Comparison of ENCODE assay signal across 18 cellular contexts in the genomic region with DNA sequence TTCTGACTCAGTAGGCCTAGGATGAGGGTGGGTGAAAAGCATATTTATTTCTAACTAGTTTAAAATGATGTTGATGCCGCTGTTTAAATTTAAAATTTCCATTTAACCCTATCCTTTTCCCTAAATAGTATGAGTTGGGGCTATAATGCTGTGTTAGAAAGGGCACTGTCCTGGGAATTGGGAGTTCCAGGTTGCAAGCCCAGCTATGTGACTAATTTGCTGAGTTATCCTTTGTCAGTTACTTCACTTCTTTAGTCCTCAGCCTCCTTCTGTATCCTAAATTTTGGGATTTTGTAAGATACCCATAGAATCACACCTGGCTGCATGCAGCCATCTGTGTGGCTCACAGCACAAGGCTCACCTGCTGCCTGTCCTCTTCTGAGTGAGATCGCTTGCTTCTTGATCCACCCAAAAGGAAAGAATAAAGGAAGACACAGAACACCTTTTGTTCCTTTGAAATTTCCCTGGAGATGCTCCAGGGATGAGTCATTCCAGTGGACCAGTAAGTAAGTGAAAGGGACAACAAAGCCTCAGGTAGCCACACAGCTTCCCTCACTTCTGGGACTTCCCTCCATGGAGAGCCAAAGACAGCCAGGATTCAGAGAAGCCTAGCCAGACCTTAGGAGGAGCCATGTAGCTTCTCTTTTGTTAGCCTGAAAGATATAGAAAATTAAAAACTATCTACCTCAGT.
DNase-seq lines count a peak whose midpoint lies in the region; ATAC-seq and TF ChIP-seq lines count a peak whose summit lies in the region.
"Had no signal": no experiment of that assay in that cellular context is flagged by ENCODE, and none has a peak within 500 bp of the region (broad histone marks: within the 10 kb centered on the region; RNA-seq: fewer than 3 reads in every experiment).

No MANE protein-coding gene starts in this region.

- H3K4me1 Mint-ChIP-seq in CD8-positive, alpha-beta T cell (ENCODE audit: low read depth): peaks cover 5% of the 10 kb centered on the region
- H3K4me1 Mint-ChIP-seq in activated T-helper 2 cell treated with anti-CD3 and anti-CD28 coated beads, Interferon-gamma antibody, Interleukin-2, Interleukin-4, amounts not matched to agents 10 μg/mL and 5 μg/mL and 100 μg/mL, durations not matched to agents 14 hours and 24 hours and 36 hours (ENCODE audit: low read depth): no peaks in the 10 kb centered on the region
- no peaks in the 10 kb centered on the region for H3K4me1 Mint-ChIP-seq in CD4-positive, alpha-beta memory T cell
- H3K4me1 Mint-ChIP-seq: naive thymus-derived CD4-positive, alpha-beta T cell had no signal

- H3K4me3 Mint-ChIP-seq in CD8-positive, alpha-beta T cell: no peak overlapping the region
- no peak overlapping the region for H3K4me3 Mint-ChIP-seq in activated T-helper 2 cell treated with anti-CD3 and anti-CD28 coated beads, Interferon-gamma antibody, Interleukin-2, Interleukin-4, amounts not matched to agents 10 μg/mL and 5 μg/mL and 100 μg/mL, durations not matched to agents 14 hours and 24 hours and 36 hours (ENCODE audit: low read depth)
- H3K4me3 Mint-ChIP-seq in CD4-positive, alpha-beta memory T cell: no peak overlapping the region
- H3K4me3 Mint-ChIP-seq: activated naive CD8-positive, alpha-beta T cell treated with anti-CD3 and anti-CD28 coated beads for 36 hours; activated T-cell treated with anti-CD3 and anti-CD28 coated beads, Interleukin-2, amount 50 U/mL, for 24 hours; HFFc6; naive thymus-derived CD4-positive, alpha-beta T cell; T-helper 2 cell treated with Interferon-gamma antibody and Interleukin-4, amounts not matched to agents 5 μg/mL and 100 μg/mL, for 36 hours had no signal

- intact Hi-C loops in dorsolateral prefrontal cortex (cut with DNase I): no loop called here
- intact Hi-C loops in right lobe of liver (cut with DNase I): no loop called here
- intact Hi-C loops in CD8-positive, alpha-beta T cell (cut with DNase I, micrococcal nuclease): no loop called here
- intact Hi-C loops in activated T-helper 2 cell treated with anti-CD3 and anti-CD28 coated beads, Interferon-gamma antibody, Interleukin-2, Interleukin-4, amounts not matched to agents 10 μg/mL and 5 μg/mL and 100 μg/mL, durations not matched to agents 14 hours and 24 hours and 36 hours (cut with micrococcal nuclease): no loop called here
- intact Hi-C loops in CD4-positive, alpha-beta memory T cell (cut with micrococcal nuclease): no loop called here

- H3K27me3 ChIP-seq in dorsolateral prefrontal cortex (no peaks in the 10 kb centered on the region), right lobe of liver (no peaks in the 10 kb centered on the region)
- no peaks in the 10 kb centered on the region for H3K27me3 ChIP-seq in CD8-positive, alpha-beta T cell (ENCODE audit: insufficient read depth, low read length)
- H3K27me3 ChIP-seq in CD4-positive, alpha-beta memory T cell (ENCODE audit: insufficient read depth, low read length): peaks cover 5% of the 10 kb centered on the region
- H3K27me3 ChIP-seq: heart right ventricle had no signal

- H3K27ac ChIP-seq in dorsolateral prefrontal cortex (peak overlapping the region in 53 of 59 donors; percentile 8 to 90 (median 57)), right lobe of liver (peak overlapping the region in 1 of 3 donors; percentile 35)
- no peak overlapping the region for H3K27ac ChIP-seq in CD8-positive, alpha-beta T cell (ENCODE audit: low read depth, low read length)
- no peak overlapping the region for H3K27ac ChIP-seq in CD4-positive, alpha-beta memory T cell (ENCODE audit: low read depth, low read length)
- H3K27ac ChIP-seq: heart right ventricle had no signal

- H3K9me3 Mint-ChIP-seq in CD8-positive, alpha-beta T cell: no peaks in the 10 kb centered on the region
- no peaks in the 10 kb centered on the region for H3K9me3 Mint-ChIP-seq in activated T-helper 2 cell treated with anti-CD3 and anti-CD28 coated beads, Interferon-gamma antibody, Interleukin-2, Interleukin-4, amounts not matched to agents 10 μg/mL and 5 μg/mL and 100 μg/mL, durations not matched to agents 14 hours and 24 hours and 36 hours
- no peaks in the 10 kb centered on the region for H3K9me3 Mint-ChIP-seq in CD4-positive, alpha-beta memory T cell
- H3K9me3 Mint-ChIP-seq: activated naive CD8-positive, alpha-beta T cell treated with anti-CD3 and anti-CD28 coated beads for 36 hours; activated T-cell treated with anti-CD3 and anti-CD28 coated beads, Interleukin-2, amount 50 U/mL, for 24 hours; HFFc6; T-helper 2 cell treated with Interferon-gamma antibody and Interleukin-4, amounts not matched to agents 5 μg/mL and 100 μg/mL, for 36 hours had no signal

- CTCF ChIA-PET in CD8-positive, alpha-beta T cell (lab: Charles Lee): no interaction called here
- CTCF ChIA-PET in CD4-positive, alpha-beta memory T cell (lab: Charles Lee; ENCODE audit: partially characterized antibody): interaction anchor here (1.6 kb wide), 1 partner anchor 21 kb away, joined by 5 read pairs; no protein-coding TSS in a partner anchor

- no peaks in the 10 kb centered on the region for H3K36me3 ChIP-seq in right lobe of liver
- no peaks in the 10 kb centered on the region for H3K36me3 ChIP-seq in CD8-positive, alpha-beta T cell (ENCODE audit: insufficient read depth, low read length)
- H3K36me3 ChIP-seq in CD4-positive, alpha-beta memory T cell (ENCODE audit: insufficient read depth, low read length): no peaks in the 10 kb centered on the region

- WGBS in right lobe of liver (ENCODE audit: insufficient coverage, low coverage, low lambda C conversion rate, missing lambda C conversion rate): 87% methylated on average over 2 of the region's 2 CpGs

- no peak for TF ChIP-seq POLR2A in right lobe of liver (IDR thresholded peaks at IDR 0.05)

- POLR2A ChIA-PET in CD8-positive, alpha-beta T cell (lab: Charles Lee): no interaction called here
- POLR2A ChIA-PET in CD4-positive, alpha-beta memory T cell (lab: Charles Lee; ENCODE audit: partially characterized antibody): no interaction called here

- H3K9me3 ChIP-seq in right lobe of liver: no peaks in the 10 kb centered on the region
- H3K9me3 ChIP-seq in CD8-positive, alpha-beta T cell (ENCODE audit: low read length): no peaks in the 10 kb centered on the region
- no peaks in the 10 kb centered on the region for H3K9me3 ChIP-seq in CD4-positive, alpha-beta memory T cell (ENCODE audit: control insufficient read depth in 1 of 2, low read length in 2 of 2)
- H3K9me3 ChIP-seq: heart right ventricle had no signal

- TF ChIP-seq CTCF in dorsolateral prefrontal cortex (IDR thresholded peaks at IDR 0.05 in 54 of 56, conservative IDR thresholded peaks at IDR 0.05 in 2 of 56; ENCODE audit: low read depth in 1 of 56, partially characterized antibody in 56 of 56) (no peak), right lobe of liver (IDR thresholded peaks at IDR 0.05) (no peak), GM10266 (IDR thresholded peaks at IDR 0.05; ENCODE audit: control insufficient read depth, insufficient read depth, low read depth, missing control alignments) (no peak)
- TF ChIP-seq CTCF in CD8-positive, alpha-beta T cell (IDR thresholded peaks at IDR 0.05): no peak

- H3K4me3 ChIP-seq in dorsolateral prefrontal cortex (no peak overlapping the region), right lobe of liver (no peak overlapping the region)
- H3K4me3 ChIP-seq in CD8-positive, alpha-beta T cell (ENCODE audit: low read depth, low read length): no peak overlapping the region
- no peak overlapping the region for H3K4me3 ChIP-seq in CD4-positive, alpha-beta memory T cell (ENCODE audit: low read length in 2 of 2)
- H3K4me3 ChIP-seq: heart right ventricle had no signal

- no peak overlapping the region for H3K27ac Mint-ChIP-seq in CD8-positive, alpha-beta T cell
- H3K27ac Mint-ChIP-seq in activated T-helper 2 cell treated with anti-CD3 and anti-CD28 coated beads, Interferon-gamma antibody, Interleukin-2, Interleukin-4, amounts not matched to agents 10 μg/mL and 5 μg/mL and 100 μg/mL, durations not matched to agents 14 hours and 24 hours and 36 hours: no peak overlapping the region
- H3K27ac Mint-ChIP-seq in CD4-positive, alpha-beta memory T cell: no peak overlapping the region
- H3K27ac Mint-ChIP-seq: activated naive CD8-positive, alpha-beta T cell treated with anti-CD3 and anti-CD28 coated beads for 36 hours; activated T-cell treated with anti-CD3 and anti-CD28 coated beads, Interleukin-2, amount 50 U/mL, for 24 hours; HFFc6; naive thymus-derived CD4-positive, alpha-beta T cell; T-helper 2 cell treated with Interferon-gamma antibody and Interleukin-4, amounts not matched to agents 5 μg/mL and 100 μg/mL, for 36 hours had no signal

- peaks cover 0 to 32% (median 0%) of the 10 kb centered on the region in 4 donors for H3K4me1 ChIP-seq in right lobe of liver
- H3K4me1 ChIP-seq in CD8-positive, alpha-beta T cell (ENCODE audit: insufficient read depth, low read length): no peaks in the 10 kb centered on the region
- H3K4me1 ChIP-seq in CD4-positive, alpha-beta memory T cell (ENCODE audit: insufficient read depth, low read length): no peaks in the 10 kb centered on the region

- no peaks in the 10 kb centered on the region for H3K36me3 Mint-ChIP-seq in CD8-positive, alpha-beta T cell
- no peaks in the 10 kb centered on the region for H3K36me3 Mint-ChIP-seq in activated T-helper 2 cell treated with anti-CD3 and anti-CD28 coated beads, Interferon-gamma antibody, Interleukin-2, Interleukin-4, amounts not matched to agents 10 μg/mL and 5 μg/mL and 100 μg/mL, durations not matched to agents 14 hours and 24 hours and 36 hours (ENCODE audit: low read depth)
- no peaks in the 10 kb centered on the region for H3K36me3 Mint-ChIP-seq in CD4-positive, alpha-beta memory T cell
- H3K36me3 Mint-ChIP-seq: activated naive CD8-positive, alpha-beta T cell treated with anti-CD3 and anti-CD28 coated beads for 36 hours; naive thymus-derived CD4-positive, alpha-beta T cell had no signal

- ATAC-seq in right lobe of liver: peak in 3 of 4 donors; percentile 30 to 65 (median 39)
- ATAC-seq in CD8-positive, alpha-beta T cell: no peak
- ATAC-seq: naive thymus-derived CD4-positive, alpha-beta T cell had no signal

- peaks cover 2% of the 10 kb centered on the region for H3K27me3 Mint-ChIP-seq in CD8-positive, alpha-beta T cell (ENCODE audit: low read depth)
- peaks cover 4% of the 10 kb centered on the region for H3K27me3 Mint-ChIP-seq in activated T-helper 2 cell treated with anti-CD3 and anti-CD28 coated beads, Interferon-gamma antibody, Interleukin-2, Interleukin-4, amounts not matched to agents 10 μg/mL and 5 μg/mL and 100 μg/mL, durations not matched to agents 14 hours and 24 hours and 36 hours (ENCODE audit: low read depth)
- H3K27me3 Mint-ChIP-seq in CD4-positive, alpha-beta memory T cell: peaks cover 4 to 6% of the 10 kb centered on the region in 2 donors
- H3K27me3 Mint-ChIP-seq: activated naive CD8-positive, alpha-beta T cell treated with anti-CD3 and anti-CD28 coated beads for 36 hours had no signal

- DNase-seq in Daoy (ENCODE audit: low read depth) (peak; percentile 5), NCI-H2196 treated with DMSO at 0.1 percent for 48 hours (lab: John Stamatoyannopoulos, UW; ENCODE audit: unreplicated experiment) (peak; percentile 9), dorsolateral prefrontal cortex (no peak), right lobe of liver (no peak), GM10266 (ENCODE audit: extremely low spot score) (no peak)
- no peak for DNase-seq in CD8-positive, alpha-beta T cell
- no peak for DNase-seq in activated T-helper 2 cell treated with anti-CD3 and anti-CD28 coated beads, Interferon-gamma antibody, Interleukin-2, Interleukin-4, amounts not matched to agents 10 μg/mL and 5 μg/mL and 100 μg/mL, durations not matched to agents 14 hours and 24 hours and 36 hours (ENCODE audit: low spot score)
- DNase-seq in CD4-positive, alpha-beta memory T cell: no peak
- DNase-seq: activated CD4-positive, alpha-beta T cell treated with anti-CD3 and anti-CD28 coated beads for 4 hours; activated naive CD8-positive, alpha-beta T cell treated with anti-CD3 and anti-CD28 coated beads for 36 hours; activated T-cell treated with anti-CD3 and anti-CD28 coated beads, Interleukin-2, amount 50 U/mL, for 24 hours; GDM1; heart right ventricle; HFFc6; naive thymus-derived CD4-positive, alpha-beta T cell; SIG-M5; stimulated activated CD4-positive, alpha-beta T cell treated with anti-CD3 and anti-CD28 coated beads, Interleukin-15, amount 100 ng/mL, for 24 hours had no signal

Comparison
In these comparisons a context has a peak if more than half of its experiments do, and no peak if none do; other contexts are left out.
1. DNase-seq: peak in Daoy (single experiment) and NCI-H2196 treated with DMSO at 0.1 percent for 48 hours (single experiment); none in dorsolateral prefrontal cortex (0 of 10), right lobe of liver (0 of 3), GM10266 (single experiment), CD8-positive, alpha-beta T cell (0 of 7), activated T-helper 2 cell treated with anti-CD3 and anti-CD28 coated beads, Interferon-gamma antibody, Interleukin-2, Interleukin-4, amounts not matched to agents 10 μg/mL and 5 μg/mL and 100 μg/mL, durations not matched to agents 14 hours and 24 hours and 36 hours (single experiment) and CD4-positive, alpha-beta memory T cell (0 of 5).
2. H3K27ac ChIP-seq: peak in dorsolateral prefrontal cortex (53 of 59); none in CD8-positive, alpha-beta T cell (single experiment) and CD4-positive, alpha-beta memory T cell (single experiment).